Comparison of ENCODE assay signal across 8 cellular contexts in genomic region chr5:37248970-37249819, GRCh38.
DNase-seq lines count a peak whose midpoint lies in the region; ATAC-seq and TF ChIP-seq lines count a peak whose summit lies in the region.

Gene CPLANE1, minus strand, starts transcription at chr5:37249376. Its CDS starts 1,678 bp downstream, at chr5:37247698.

- peak within 1 kb of the TSS; percentile 83 for H3K4me3 ChIP-seq in AG04449 (ENCODE audit: low read depth, low read length)

- peak; percentile 81 for ATAC-seq in GM18861 (IDR thresholded peaks at IDR 0.05; ENCODE audit: unreplicated experiment)
- peak; percentile 77 for ATAC-seq in HG03066 (IDR thresholded peaks at IDR 0.05; ENCODE audit: low read depth, unreplicated experiment)

- H3K27me3 ChIP-seq in layer of hippocampus (ENCODE audit: control insufficient read depth, insufficient read depth, low read length), result no peaks in the 10 kb centered on the region

- POLR2A ChIA-PET in AG04449 (lab: Yijun Ruan, JAX), result no interaction called here

- CTCF ChIA-PET in AG04449 (lab: Yijun Ruan, JAX), result interaction anchor here (1.1 kb wide), 1 partner anchor 9 kb away, joined by 5 read pairs; no protein-coding TSS in a partner anchor

- TF ChIP-seq CTCF in AG04449 (IDR thresholded peaks at IDR 0.05; ENCODE audit: insufficient read depth, low read length, missing control alignments), result no peak

- peak within 1 kb of the TSS; percentile 65 for H3K27ac ChIP-seq in cingulate gyrus (ENCODE audit: low read depth, low read length)
- H3K27ac ChIP-seq in layer of hippocampus (ENCODE audit: low read depth, low read length), result peak within 1 kb of the TSS; percentile 84

- no peak for DNase-seq in AG04449 (ENCODE audit: low read depth, low spot score)
- DNase-seq in NCI-H2227 treated with DMSO at 0.1 percent for 48 hours (lab: John Stamatoyannopoulos, UW), result peak; percentile 92
- peak; percentile 68 for DNase-seq in activated CD4-positive, CD25-positive, alpha-beta regulatory T cell treated with anti-CD3 and anti-CD28 coated beads, Interleukin-2, amount 50 U/mL, for 72 hours
- peak; percentile 15 to 61 (median 30) for DNase-seq in stimulated activated CD4-positive, alpha-beta T cell treated with anti-CD3 and anti-CD28 coated beads, Interleukin-1b, Interleukin-23, amount 100 ng/mL, for 24 hours (ENCODE audit: low read depth in 4 of 4, low spot score in 1 of 4)
